ENCODE assay signal across 1 cellular context in the genomic region with DNA sequence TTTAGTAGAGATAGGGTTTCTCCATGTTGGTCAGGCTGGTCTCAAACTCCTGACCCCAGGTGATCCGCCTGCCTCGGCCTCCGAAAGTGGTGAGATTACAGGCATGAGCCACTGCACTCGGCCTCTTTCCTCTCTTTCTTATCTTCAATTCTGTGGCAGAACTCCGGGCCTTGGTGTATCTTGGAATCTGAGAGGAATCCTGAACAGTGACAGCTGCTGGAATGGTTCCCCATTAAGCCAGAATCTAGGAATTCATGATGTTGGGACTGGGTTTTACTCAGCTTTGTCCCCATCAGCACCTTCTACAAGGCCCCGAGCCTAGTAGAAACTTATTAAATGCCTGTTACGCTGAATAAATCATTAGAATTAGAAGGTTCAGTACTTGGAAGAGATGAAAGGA.
TF ChIP-seq lines count a peak whose summit lies in the region.

No MANE protein-coding gene starts in this region.

TF ChIP-seq in HepG2, 621 proteins besides CTCF, POLR2A, EP300 and RAD21 (continued from another document):
- TF ChIP-seq ZNF883 (CRISPR knock-in tag; IDR thresholded peaks at IDR 0.05; ENCODE audit: not compliant biosample characterization) (no peak), CAMTA2 (CRISPR knock-in tag; IDR thresholded peaks at IDR 0.05; ENCODE audit: borderline replicate concordance) (no peak), CREM (IDR thresholded peaks at IDR 0.05) (no peak), CREM (CRISPR knock-in tag; IDR thresholded peaks at IDR 0.05) (no peak), NCOR1 (IDR thresholded peaks at IDR 0.05; ENCODE audit: borderline replicate concordance, low read length) (no peak)
- TF ChIP-seq, protein P1, sequence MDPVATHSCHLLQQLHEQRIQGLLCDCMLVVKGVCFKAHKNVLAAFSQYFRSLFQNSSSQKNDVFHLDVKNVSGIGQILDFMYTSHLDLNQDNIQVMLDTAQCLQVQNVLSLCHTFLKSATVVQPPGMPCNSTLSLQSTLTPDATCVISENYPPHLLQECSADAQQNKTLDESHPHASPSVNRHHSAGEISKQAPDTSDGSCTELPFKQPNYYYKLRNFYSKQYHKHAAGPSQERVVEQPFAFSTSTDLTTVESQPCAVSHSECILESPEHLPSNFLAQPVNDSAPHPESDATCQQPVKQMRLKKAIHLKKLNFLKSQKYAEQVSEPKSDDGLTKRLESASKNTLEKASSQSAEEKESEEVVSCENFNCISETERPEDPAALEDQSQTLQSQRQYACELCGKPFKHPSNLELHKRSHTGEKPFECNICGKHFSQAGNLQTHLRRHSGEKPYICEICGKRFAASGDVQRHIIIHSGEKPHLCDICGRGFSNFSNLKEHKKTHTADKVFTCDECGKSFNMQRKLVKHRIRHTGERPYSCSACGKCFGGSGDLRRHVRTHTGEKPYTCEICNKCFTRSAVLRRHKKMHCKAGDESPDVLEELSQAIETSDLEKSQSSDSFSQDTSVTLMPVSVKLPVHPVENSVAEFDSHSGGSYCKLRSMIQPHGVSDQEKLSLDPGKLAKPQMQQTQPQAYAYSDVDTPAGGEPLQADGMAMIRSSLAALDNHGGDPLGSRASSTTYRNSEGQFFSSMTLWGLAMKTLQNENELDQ (CRISPR knock-in tag; IDR thresholded peaks at IDR 0.05; ENCODE audit: borderline replicate concordance): no peak
